Comparison of ENCODE assay signal across 14 cellular contexts in the genomic region with DNA sequence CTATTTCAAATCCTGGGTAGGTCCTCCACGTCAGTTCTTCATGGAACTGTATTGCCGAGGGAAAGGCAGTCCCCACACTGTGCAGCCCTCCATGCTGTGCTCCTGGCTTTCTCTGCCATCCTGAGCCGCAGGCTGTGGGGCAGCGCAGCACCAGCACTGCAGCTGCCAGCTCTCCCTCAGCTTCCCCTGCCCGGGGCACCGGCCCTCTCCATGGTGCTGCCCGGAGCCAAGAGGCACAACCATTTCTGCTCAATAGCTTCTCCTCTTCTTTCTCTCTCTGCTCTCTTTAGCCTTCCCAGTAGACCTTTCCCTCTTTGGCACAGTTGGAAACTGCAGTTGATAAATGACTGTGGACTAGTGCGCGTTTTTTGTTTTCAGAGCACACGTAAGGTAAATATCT. TPM values are rescaled to one million over a fixed set of nuclear protein-coding genes. Genes with fewer than 3 reads are reported as not detected.
DNase-seq lines count a peak whose midpoint lies in the region; ATAC-seq and TF ChIP-seq lines count a peak whose summit lies in the region.
"Had no signal": no experiment of that assay in that cellular context is flagged by ENCODE, and none has a peak within 500 bp of the region (broad histone marks: within the 10 kb centered on the region; RNA-seq: fewer than 3 reads in every experiment).

No MANE protein-coding gene starts in this region.

- WGBS in right cardiac atrium: 74% methylated on average over 10 of the region's 10 CpGs
- 60 to 74% (median 68%) methylated on average over 10 of the region's 10 CpGs for WGBS in psoas muscle, 3 donors

- peak; percentile 8 for DNase-seq in ELR (ENCODE audit: low read depth)
- DNase-seq in right cardiac atrium: peak in 2 of 3 donors; percentile 63 to 68
- no peak for DNase-seq in psoas muscle
- DNase-seq in germinal center (ENCODE audit: low spot score): no peak
- no peak for DNase-seq in activated effector memory CD4-positive, alpha-beta T cell treated with Interleukin-2 at 50 U/mL for 16 hours
- DNase-seq in kidney tubule cell (ENCODE audit: low spot score): no peak
- DNase-seq: anterior cingulate cortex; COR-L47; effector memory CD4-positive, alpha-beta T cell; head of caudate nucleus; NCI-H524 treated with DMSO at 0.1 percent for 48 hours; retina had no signal

- H3K27me3 ChIP-seq in right cardiac atrium (ENCODE audit: control insufficient read depth, insufficient read depth): no peaks in the 10 kb centered on the region
- H3K27me3 ChIP-seq in psoas muscle (ENCODE audit: insufficient read depth in 3 of 3, low read length in 2 of 3): no peaks in the 10 kb centered on the region

- intact Hi-C loops in right cardiac atrium (cut with DNase I) (no loop called here), psoas muscle (cut with DNase I) (no loop called here)

- no peak overlapping the region for H3K27ac ChIP-seq in right cardiac atrium (ENCODE audit: low read length)
- H3K27ac ChIP-seq in psoas muscle: peak overlapping the region; percentile 62

- ATAC-seq in SK-N-SH treated with all-trans-retinoic acid at 6 μM for 48 hours (peak; percentile 54), right cardiac atrium (peak; percentile 51), psoas muscle (peak in 1 of 4 donors; percentile 2), HG03378 (IDR thresholded peaks at IDR 0.05; ENCODE audit: unreplicated experiment) (no peak)

- TF ChIP-seq CTCF in psoas muscle (IDR thresholded peaks at IDR 0.05): no peak

- H3K4me1 ChIP-seq in right cardiac atrium (ENCODE audit: control insufficient read depth, insufficient read depth, low read length) (peaks cover 7% of the 10 kb centered on the region), psoas muscle (peaks cover 19% of the 10 kb centered on the region)

- H3K4me3 ChIP-seq in right cardiac atrium (ENCODE audit: low read length) (no peak overlapping the region), psoas muscle (no peak overlapping the region)

- H3K9me3 ChIP-seq in right cardiac atrium (ENCODE audit: control insufficient read depth, low read length) (no peaks in the 10 kb centered on the region), psoas muscle (no peaks in the 10 kb centered on the region)

- peaks cover 6 to 63% of the 10 kb centered on the region in 2 donors for H3K36me3 ChIP-seq in psoas muscle (ENCODE audit: insufficient read depth in 1 of 2, low read depth in 1 of 2)

TF ChIP-seq in SK-N-SH treated with all-trans-retinoic acid at 6 μM for 48 hours, 23 proteins besides CTCF, POLR2A, EP300 and RAD21:
- TF ChIP-seq, protein P1, sequence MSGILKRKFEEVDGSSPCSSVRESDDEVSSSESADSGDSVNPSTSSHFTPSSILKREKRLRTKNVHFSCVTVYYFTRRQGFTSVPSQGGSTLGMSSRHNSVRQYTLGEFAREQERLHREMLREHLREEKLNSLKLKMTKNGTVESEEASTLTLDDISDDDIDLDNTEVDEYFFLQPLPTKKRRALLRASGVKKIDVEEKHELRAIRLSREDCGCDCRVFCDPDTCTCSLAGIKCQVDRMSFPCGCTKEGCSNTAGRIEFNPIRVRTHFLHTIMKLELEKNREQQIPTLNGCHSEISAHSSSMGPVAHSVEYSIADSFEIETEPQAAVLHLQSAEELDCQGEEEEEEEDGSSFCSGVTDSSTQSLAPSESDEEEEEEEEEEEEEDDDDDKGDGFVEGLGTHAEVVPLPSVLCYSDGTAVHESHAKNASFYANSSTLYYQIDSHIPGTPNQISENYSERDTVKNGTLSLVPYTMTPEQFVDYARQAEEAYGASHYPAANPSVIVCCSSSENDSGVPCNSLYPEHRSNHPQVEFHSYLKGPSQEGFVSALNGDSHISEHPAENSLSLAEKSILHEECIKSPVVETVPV (CRISPR knock-in tag; IDR thresholded peaks at IDR 0.05): no peak
- TF ChIP-seq ZFP30 (CRISPR knock-in tag; IDR thresholded peaks at IDR 0.05): no peak
- TF ChIP-seq ZNF70 (CRISPR knock-in tag; IDR thresholded peaks at IDR 0.05): no peak
- no peak for TF ChIP-seq TOX (CRISPR knock-in tag; IDR thresholded peaks at IDR 0.05; ENCODE audit: borderline replicate concordance)
- TF ChIP-seq, protein P2, sequence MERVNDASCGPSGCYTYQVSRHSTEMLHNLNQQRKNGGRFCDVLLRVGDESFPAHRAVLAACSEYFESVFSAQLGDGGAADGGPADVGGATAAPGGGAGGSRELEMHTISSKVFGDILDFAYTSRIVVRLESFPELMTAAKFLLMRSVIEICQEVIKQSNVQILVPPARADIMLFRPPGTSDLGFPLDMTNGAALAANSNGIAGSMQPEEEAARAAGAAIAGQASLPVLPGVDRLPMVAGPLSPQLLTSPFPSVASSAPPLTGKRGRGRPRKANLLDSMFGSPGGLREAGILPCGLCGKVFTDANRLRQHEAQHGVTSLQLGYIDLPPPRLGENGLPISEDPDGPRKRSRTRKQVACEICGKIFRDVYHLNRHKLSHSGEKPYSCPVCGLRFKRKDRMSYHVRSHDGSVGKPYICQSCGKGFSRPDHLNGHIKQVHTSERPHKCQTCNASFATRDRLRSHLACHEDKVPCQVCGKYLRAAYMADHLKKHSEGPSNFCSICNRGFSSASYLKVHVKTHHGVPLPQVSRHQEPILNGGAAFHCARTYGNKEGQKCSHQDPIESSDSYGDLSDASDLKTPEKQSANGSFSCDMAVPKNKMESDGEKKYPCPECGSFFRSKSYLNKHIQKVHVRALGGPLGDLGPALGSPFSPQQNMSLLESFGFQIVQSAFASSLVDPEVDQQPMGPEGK (CRISPR knock-in tag; IDR thresholded peaks at IDR 0.05; ENCODE audit: borderline replicate concordance): no peak
- TF ChIP-seq SNAI2 (CRISPR knock-in tag; IDR thresholded peaks at IDR 0.05): no peak
- TF ChIP-seq CREB5 (CRISPR knock-in tag; IDR thresholded peaks at IDR 0.05; ENCODE audit: low read depth): no peak

RNA-seq across cellular contexts. Expression of gene ANKRD23, which starts 12.1 kb away (rescaled TPM):
- total RNA-seq in right cardiac atrium (10 to 100 TPM in 3 of 4 donors, 1 to 10 TPM in 1; 8.2 to 27.7 (median 17.3) TPM), psoas muscle (1,000 to 10,000 TPM in 2 of 4 donors, 100 to 1,000 TPM in 2; 788 to 1,374 (median 978) TPM)
- polyA plus RNA-seq in right cardiac atrium (27.0 TPM), psoas muscle (100 to 1,000 TPM; 256 to 608 (median 529) TPM)

RNA-seq across cellular contexts. Expression of gene CNNM3, which starts 15.6 kb away (rescaled TPM):
- total RNA-seq in right cardiac atrium (10 to 100 TPM in 3 of 4 donors, 1 to 10 TPM in 1; 8.6 to 14.5 (median 11.5) TPM), psoas muscle (10 to 100 TPM in 3 of 4 donors, 1 to 10 TPM in 1; 7.2 to 12.6 (median 10.9) TPM)
- polyA plus RNA-seq in right cardiac atrium (7.2 TPM), psoas muscle (1 to 10 TPM; 4.2 to 7.7 (median 6.4) TPM)

RNA-seq across cellular contexts. Expression of gene ANKRD39, which starts 26.1 kb away (rescaled TPM):
- total RNA-seq in right cardiac atrium: 10 to 100 TPM; 11.8 to 17.3 (median 14.1) TPM
- 23.3 TPM for polyA plus RNA-seq in right cardiac atrium
- total RNA-seq in psoas muscle: 100 to 1,000 TPM in 1 of 4 donors, 10 to 100 TPM in 3; 53.3 to 101 (median 78.7) TPM
- 10 to 100 TPM; 19.2 to 34.0 (median 26.2) TPM for polyA plus RNA-seq in psoas muscle

RNA-seq across cellular contexts. Expression of gene SEMA4C, which starts 38.2 kb away (rescaled TPM):
- total RNA-seq in right cardiac atrium: 10 to 100 TPM; 22.0 to 28.5 (median 24.5) TPM
- polyA plus RNA-seq in right cardiac atrium: 19.3 TPM
- 10 to 100 TPM in 3 of 4 donors, 1 to 10 TPM in 1; 9.5 to 10.8 (median 10.2) TPM for total RNA-seq in psoas muscle
- 1 to 10 TPM; 4.1 to 8.3 (median 6.0) TPM for polyA plus RNA-seq in psoas muscle

Comparison
In these comparisons a context has a peak if more than half of its experiments do, and no peak if none do; other contexts are left out.
1. DNase-seq: peak in ELR (single experiment) and right cardiac atrium (2 of 3); none in psoas muscle (0 of 2), germinal center (single experiment), activated effector memory CD4-positive, alpha-beta T cell treated with Interleukin-2 at 50 U/mL for 16 hours (single experiment) and kidney tubule cell (single experiment).
2. RNA of gene ANKRD23, which starts 12.1 kb away (total RNA-seq): 788 to 1,374 TPM in psoas muscle; 8.2 to 27.7 TPM in right cardiac atrium; every median in the first group is over 10 times any median in the second.